32 cellular contexts compared by ENCODE assay signal in genomic region chr10:112353046-112353445, GRCh38. TPM values are rescaled to one million over a fixed set of nuclear protein-coding genes. Genes with fewer than 3 reads are reported as not detected.
"Had no signal": no experiment of that assay in that cellular context is flagged by ENCODE, and none has a peak within 500 bp of the region (broad histone marks: within the 10 kb centered on the region; RNA-seq: fewer than 3 reads in every experiment).

No MANE protein-coding gene starts in this region.

- H3K36me3 Mint-ChIP-seq: activated CD4-positive, alpha-beta memory T cell treated with anti-CD3 and anti-CD28 coated beads for 36 hours; activated CD8-positive, alpha-beta memory T cell treated with anti-CD3 and anti-CD28 coated beads, Interleukin-2, amount 10 ng/mL, durations not matched to agents 7 days and 5 days; activated naive CD4-positive, alpha-beta T cell treated with anti-CD3 and anti-CD28 coated beads, Interleukin-2, amount 10 ng/mL, durations not matched to agents 7 days and 5 days; activated naive CD4-positive, alpha-beta T cell treated with anti-CD3 and anti-CD28 coated beads, Interleukin-2, amount 50 U/mL, for 72 hours; activated naive CD8-positive, alpha-beta T cell treated with anti-CD3 and anti-CD28 coated beads, Interleukin-2, amount 10 ng/mL, durations not matched to agents 7 days and 5 days; brain had no signal

- ATAC-seq: activated CD4-positive, CD25-positive, alpha-beta regulatory T cell treated with anti-CD3 and anti-CD28 coated beads, Interleukin-2, amount 50 U/mL, for 24 hours; activated CD8-positive, alpha-beta memory T cell treated with anti-CD3 and anti-CD28 coated beads, Interleukin-2, amount 10 ng/mL, durations not matched to agents 7 days and 5 days; activated CD8-positive, alpha-beta T cell treated with anti-CD3 and anti-CD28 coated beads, Interleukin-2, amount 10 ng/mL, durations not matched to agents 7 days and 5 days; activated naive CD4-positive, alpha-beta T cell treated with anti-CD3 and anti-CD28 coated beads, Interleukin-2, amount 50 U/mL, for 72 hours; gastroesophageal sphincter; heart right ventricle had no signal

- H3K9me3 ChIP-seq: ascending aorta, breast epithelium, colonic mucosa, esophagus squamous epithelium, gastroesophageal sphincter, heart right ventricle had no signal

- H3K27ac ChIP-seq: ascending aorta, breast epithelium, cardiac muscle cell, colonic mucosa, epithelial cell of prostate, esophagus squamous epithelium, gastroesophageal sphincter, heart right ventricle, hepatocyte, WERI-Rb-1 had no signal

- H3K27me3 ChIP-seq: ascending aorta, breast epithelium, cardiac muscle cell, colonic mucosa, esophagus squamous epithelium, gastroesophageal sphincter, heart right ventricle, hepatocyte had no signal

- H3K9me3 Mint-ChIP-seq: activated B cell treated with CpG ODN at 0.5 μM for 24 hours; activated CD4-positive, alpha-beta memory T cell treated with anti-CD3 and anti-CD28 coated beads for 36 hours; activated CD4-positive, alpha-beta T cell treated with anti-CD3 and anti-CD28 coated beads, Interleukin-2, amount 10 ng/mL, durations not matched to agents 24 days and 14 days; activated naive CD4-positive, alpha-beta T cell treated with anti-CD3 and anti-CD28 coated beads, Interleukin-2, amount 10 ng/mL, durations not matched to agents 7 days and 5 days; activated naive CD4-positive, alpha-beta T cell treated with anti-CD3 and anti-CD28 coated beads, Interleukin-2, amount 50 U/mL, for 72 hours; activated naive CD8-positive, alpha-beta T cell treated with anti-CD3 and anti-CD28 coated beads, Interleukin-2, amount 10 ng/mL, durations not matched to agents 7 days and 5 days; activated T-helper 1 cell treated with anti-CD3 and anti-CD28 coated beads, Interleukin-12 subunit alpha, Interleukin-12 subunit beta, Interleukin-2, Interleukin-4 antibody, amounts not matched to agents 30 ng/mL and 10 ng/mL and 1 ng/mL, durations not matched to agents 14 hours and 24 hours and 36 hours; brain; T-helper 2 cell treated with Interferon-gamma antibody and Interleukin-4, amounts not matched to agents 5 μg/mL and 100 μg/mL, for 36 hours had no signal

- H3K36me3 ChIP-seq: ascending aorta, breast epithelium, cardiac muscle cell, colonic mucosa, esophagus squamous epithelium, gastroesophageal sphincter, heart right ventricle, WERI-Rb-1 had no signal

- H3K4me1 ChIP-seq: ascending aorta, breast epithelium, colonic mucosa, esophagus squamous epithelium, gastroesophageal sphincter had no signal

- DNase-seq: activated B cell treated with CpG ODN at 0.5 μM for 24 hours; activated CD4-positive, alpha-beta memory T cell treated with anti-CD3 and anti-CD28 coated beads for 36 hours; activated CD4-positive, alpha-beta T cell treated with anti-CD3 and anti-CD28 coated beads, Interleukin-2, amount 10 ng/mL, durations not matched to agents 24 days and 14 days; activated CD8-positive, alpha-beta memory T cell treated with anti-CD3 and anti-CD28 coated beads, Interleukin-2, amount 10 ng/mL, durations not matched to agents 7 days and 5 days; activated CD8-positive, alpha-beta memory T cell treated with anti-CD3 and anti-CD28 coated beads, Interleukin-2, amount 50 U/mL, for 4 hours; activated CD8-positive, alpha-beta T cell treated with anti-CD3 and anti-CD28 coated beads, Interleukin-2, amount 10 ng/mL, durations not matched to agents 7 days and 5 days; activated gamma-delta T cell; activated naive CD4-positive, alpha-beta T cell; activated naive CD4-positive, alpha-beta T cell treated with anti-CD3 and anti-CD28 coated beads, Interleukin-2, amount 10 ng/mL, durations not matched to agents 7 days and 5 days; activated naive CD8-positive, alpha-beta T cell treated with anti-CD3 and anti-CD28 coated beads, Interleukin-2, amount 10 ng/mL, durations not matched to agents 7 days and 5 days; activated T-cell treated with anti-CD3 and anti-CD28 coated beads, Interleukin-2, amount 50 U/mL, for 1 hour; activated T-cell treated with anti-CD3 and anti-CD28 coated beads, Interleukin-2, amount 50 U/mL, for 48 hours; central memory CD4-positive, alpha-beta T cell; cerebellar nuclear complex; colonic mucosa; effector CD8-positive, alpha-beta T cell; esophagus squamous epithelium; foreskin melanocyte; heart right ventricle; T1000; WERI-Rb-1 had no signal

- H3K4me1 Mint-ChIP-seq: activated B cell treated with CpG ODN at 0.5 μM for 24 hours; activated CD4-positive, alpha-beta T cell treated with anti-CD3 and anti-CD28 coated beads, Interleukin-2, amount 10 ng/mL, durations not matched to agents 24 days and 14 days; activated CD8-positive, alpha-beta memory T cell treated with anti-CD3 and anti-CD28 coated beads, Interleukin-2, amount 10 ng/mL, durations not matched to agents 7 days and 5 days; activated naive CD4-positive, alpha-beta T cell treated with anti-CD3 and anti-CD28 coated beads, Interleukin-2, amount 10 ng/mL, durations not matched to agents 7 days and 5 days; activated naive CD8-positive, alpha-beta T cell treated with anti-CD3 and anti-CD28 coated beads, Interleukin-2, amount 10 ng/mL, durations not matched to agents 7 days and 5 days; brain had no signal

- H2AFZ ChIP-seq: hepatocyte had no signal

- H3K27me3 Mint-ChIP-seq: activated B cell treated with CpG ODN at 0.5 μM for 24 hours; activated CD4-positive, alpha-beta memory T cell treated with anti-CD3 and anti-CD28 coated beads for 36 hours; activated CD8-positive, alpha-beta memory T cell treated with anti-CD3 and anti-CD28 coated beads, Interleukin-2, amount 10 ng/mL, durations not matched to agents 7 days and 5 days; activated naive CD4-positive, alpha-beta T cell treated with anti-CD3 and anti-CD28 coated beads, Interleukin-2, amount 10 ng/mL, durations not matched to agents 7 days and 5 days; activated naive CD8-positive, alpha-beta T cell treated with anti-CD3 and anti-CD28 coated beads, Interleukin-2, amount 10 ng/mL, durations not matched to agents 7 days and 5 days; brain had no signal

- H3K4me3 Mint-ChIP-seq: activated B cell treated with CpG ODN at 0.5 μM for 24 hours; activated CD4-positive, alpha-beta memory T cell treated with anti-CD3 and anti-CD28 coated beads for 36 hours; activated CD4-positive, alpha-beta T cell treated with anti-CD3 and anti-CD28 coated beads, Interleukin-2, amount 10 ng/mL, durations not matched to agents 24 days and 14 days; activated CD8-positive, alpha-beta memory T cell treated with anti-CD3 and anti-CD28 coated beads, Interleukin-2, amount 10 ng/mL, durations not matched to agents 7 days and 5 days; activated CD8-positive, alpha-beta T cell treated with anti-CD3 and anti-CD28 coated beads, Interleukin-2, amount 10 ng/mL, durations not matched to agents 7 days and 5 days; activated naive CD4-positive, alpha-beta T cell treated with anti-CD3 and anti-CD28 coated beads, Interleukin-2, amount 10 ng/mL, durations not matched to agents 7 days and 5 days; activated naive CD8-positive, alpha-beta T cell treated with anti-CD3 and anti-CD28 coated beads, Interleukin-2, amount 10 ng/mL, durations not matched to agents 7 days and 5 days; activated T-helper 1 cell treated with anti-CD3 and anti-CD28 coated beads, Interleukin-12 subunit alpha, Interleukin-12 subunit beta, Interleukin-2, Interleukin-4 antibody, amounts not matched to agents 30 ng/mL and 10 ng/mL and 1 ng/mL, durations not matched to agents 14 hours and 24 hours and 36 hours; brain; T-helper 2 cell treated with Interferon-gamma antibody and Interleukin-4, amounts not matched to agents 5 μg/mL and 100 μg/mL, for 36 hours had no signal

- H3K27ac Mint-ChIP-seq: activated B cell treated with CpG ODN at 0.5 μM for 24 hours; activated CD4-positive, alpha-beta memory T cell treated with anti-CD3 and anti-CD28 coated beads for 36 hours; activated CD4-positive, alpha-beta T cell treated with anti-CD3 and anti-CD28 coated beads, Interleukin-2, amount 10 ng/mL, durations not matched to agents 24 days and 14 days; activated CD8-positive, alpha-beta memory T cell treated with anti-CD3 and anti-CD28 coated beads, Interleukin-2, amount 10 ng/mL, durations not matched to agents 7 days and 5 days; activated CD8-positive, alpha-beta T cell treated with anti-CD3 and anti-CD28 coated beads, Interleukin-2, amount 10 ng/mL, durations not matched to agents 7 days and 5 days; activated naive CD4-positive, alpha-beta T cell treated with anti-CD3 and anti-CD28 coated beads, Interleukin-2, amount 10 ng/mL, durations not matched to agents 7 days and 5 days; activated naive CD4-positive, alpha-beta T cell treated with anti-CD3 and anti-CD28 coated beads, Interleukin-2, amount 50 U/mL, for 72 hours; activated naive CD8-positive, alpha-beta T cell treated with anti-CD3 and anti-CD28 coated beads, Interleukin-2, amount 10 ng/mL, durations not matched to agents 7 days and 5 days; activated T-helper 1 cell treated with anti-CD3 and anti-CD28 coated beads, Interleukin-12 subunit alpha, Interleukin-12 subunit beta, Interleukin-2, Interleukin-4 antibody, amounts not matched to agents 30 ng/mL and 10 ng/mL and 1 ng/mL, durations not matched to agents 14 hours and 24 hours and 36 hours; brain; T-helper 2 cell treated with Interferon-gamma antibody and Interleukin-4, amounts not matched to agents 5 μg/mL and 100 μg/mL, for 36 hours had no signal

- H3K4me3 ChIP-seq: ascending aorta, breast epithelium, cardiac muscle cell, colonic mucosa, esophagus squamous epithelium, gastroesophageal sphincter, heart right ventricle, hepatocyte had no signal

- H3K4me2 ChIP-seq: hepatocyte had no signal

RNA-seq across cellular contexts. Expression of gene ACSL5, which starts 20.9 kb away (rescaled TPM):
- total RNA-seq: cardiac muscle cell had no signal
- polyA plus RNA-seq: cardiac muscle cell had no signal
